3 cellular contexts compared by ENCODE assay signal in genomic region chrX:119288890-119289393, GRCh38.
TF ChIP-seq lines count a peak whose summit lies in the region.

No MANE protein-coding gene starts in this region.

TF ChIP-seq in SK-N-SH, 30 proteins besides CTCF, POLR2A, EP300 and RAD21:
- TF ChIP-seq, protein P1, sequence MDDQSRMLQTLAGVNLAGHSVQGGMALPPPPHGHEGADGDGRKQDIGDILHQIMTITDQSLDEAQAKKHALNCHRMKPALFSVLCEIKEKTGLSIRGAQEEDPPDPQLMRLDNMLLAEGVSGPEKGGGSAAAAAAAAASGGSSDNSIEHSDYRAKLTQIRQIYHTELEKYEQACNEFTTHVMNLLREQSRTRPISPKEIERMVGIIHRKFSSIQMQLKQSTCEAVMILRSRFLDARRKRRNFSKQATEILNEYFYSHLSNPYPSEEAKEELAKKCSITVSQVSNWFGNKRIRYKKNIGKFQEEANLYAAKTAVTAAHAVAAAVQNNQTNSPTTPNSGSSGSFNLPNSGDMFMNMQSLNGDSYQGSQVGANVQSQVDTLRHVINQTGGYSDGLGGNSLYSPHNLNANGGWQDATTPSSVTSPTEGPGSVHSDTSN (IDR thresholded peaks at IDR 0.05): no peak
- TF ChIP-seq JUND (IDR thresholded peaks at IDR 0.05): no peak
- TF ChIP-seq, protein P2, sequence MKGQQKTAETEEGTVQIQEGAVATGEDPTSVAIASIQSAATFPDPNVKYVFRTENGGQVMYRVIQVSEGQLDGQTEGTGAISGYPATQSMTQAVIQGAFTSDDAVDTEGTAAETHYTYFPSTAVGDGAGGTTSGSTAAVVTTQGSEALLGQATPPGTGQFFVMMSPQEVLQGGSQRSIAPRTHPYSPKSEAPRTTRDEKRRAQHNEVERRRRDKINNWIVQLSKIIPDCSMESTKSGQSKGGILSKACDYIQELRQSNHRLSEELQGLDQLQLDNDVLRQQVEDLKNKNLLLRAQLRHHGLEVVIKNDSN (IDR thresholded peaks at IDR 0.05; ENCODE audit: borderline replicate concordance, low read depth): no peak
- no peak for TF ChIP-seq MAX (IDR thresholded peaks at IDR 0.05; ENCODE audit: low read depth)
- no peak for TF ChIP-seq ELF1 (IDR thresholded peaks at IDR 0.05)
- TF ChIP-seq SIN3A (IDR thresholded peaks at IDR 0.05; ENCODE audit: borderline replicate concordance, low read depth, low read length): no peak
- TF ChIP-seq IRF3 (IDR thresholded peaks at IDR 0.05; ENCODE audit: low read depth, low read length): no peak
- no peak for TF ChIP-seq FOXJ3 (CRISPR knock-in tag; IDR thresholded peaks at IDR 0.05)
- TF ChIP-seq NRF1 (IDR thresholded peaks at IDR 0.05; ENCODE audit: low read depth, low read length): no peak
- no peak for TF ChIP-seq TEAD4 (IDR thresholded peaks at IDR 0.05; ENCODE audit: borderline replicate concordance, insufficient read depth)
- no peak for TF ChIP-seq GATA2 (CRISPR knock-in tag; IDR thresholded peaks at IDR 0.05)
- no peak for TF ChIP-seq SMC3 (IDR thresholded peaks at IDR 0.05; ENCODE audit: low read depth, low read length)
- no peak for TF ChIP-seq EZH2phosphoT487 (IDR thresholded peaks at IDR 0.05; ENCODE audit: borderline replicate concordance, low read depth)
- no peak for TF ChIP-seq RXRA (IDR thresholded peaks at IDR 0.05; ENCODE audit: borderline replicate concordance, low read depth)
- TF ChIP-seq NFIC (IDR thresholded peaks at IDR 0.05; ENCODE audit: borderline replicate concordance): no peak
- TF ChIP-seq ZBTB33 (IDR thresholded peaks at IDR 0.05; ENCODE audit: borderline replicate concordance, low read depth): no peak
- TF ChIP-seq TCF12 (IDR thresholded peaks at IDR 0.05): no peak
TF ChIP-seq in SK-N-SH: peak in this region for 0.

TF ChIP-seq in SK-N-SH treated with all-trans-retinoic acid at 6 μM for 48 hours, 23 proteins besides CTCF, POLR2A, EP300 and RAD21:
- no peak for TF ChIP-seq ZNF70 (CRISPR knock-in tag; IDR thresholded peaks at IDR 0.05)
- TF ChIP-seq ZFP3 (CRISPR knock-in tag; IDR thresholded peaks at IDR 0.05): no peak
- no peak for TF ChIP-seq ESRRG (CRISPR knock-in tag; IDR thresholded peaks at IDR 0.05)
- no peak for TF ChIP-seq ZNF8 (CRISPR knock-in tag; IDR thresholded peaks at IDR 0.05)
- no peak for TF ChIP-seq RARB (CRISPR knock-in tag; IDR thresholded peaks at IDR 0.05)
- TF ChIP-seq, protein P3, sequence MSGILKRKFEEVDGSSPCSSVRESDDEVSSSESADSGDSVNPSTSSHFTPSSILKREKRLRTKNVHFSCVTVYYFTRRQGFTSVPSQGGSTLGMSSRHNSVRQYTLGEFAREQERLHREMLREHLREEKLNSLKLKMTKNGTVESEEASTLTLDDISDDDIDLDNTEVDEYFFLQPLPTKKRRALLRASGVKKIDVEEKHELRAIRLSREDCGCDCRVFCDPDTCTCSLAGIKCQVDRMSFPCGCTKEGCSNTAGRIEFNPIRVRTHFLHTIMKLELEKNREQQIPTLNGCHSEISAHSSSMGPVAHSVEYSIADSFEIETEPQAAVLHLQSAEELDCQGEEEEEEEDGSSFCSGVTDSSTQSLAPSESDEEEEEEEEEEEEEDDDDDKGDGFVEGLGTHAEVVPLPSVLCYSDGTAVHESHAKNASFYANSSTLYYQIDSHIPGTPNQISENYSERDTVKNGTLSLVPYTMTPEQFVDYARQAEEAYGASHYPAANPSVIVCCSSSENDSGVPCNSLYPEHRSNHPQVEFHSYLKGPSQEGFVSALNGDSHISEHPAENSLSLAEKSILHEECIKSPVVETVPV (CRISPR knock-in tag; IDR thresholded peaks at IDR 0.05): no peak
- TF ChIP-seq CREB5 (CRISPR knock-in tag; IDR thresholded peaks at IDR 0.05; ENCODE audit: low read depth): no peak
- no peak for TF ChIP-seq ZC3H10 (CRISPR knock-in tag; IDR thresholded peaks at IDR 0.05)
- TF ChIP-seq, protein P4, sequence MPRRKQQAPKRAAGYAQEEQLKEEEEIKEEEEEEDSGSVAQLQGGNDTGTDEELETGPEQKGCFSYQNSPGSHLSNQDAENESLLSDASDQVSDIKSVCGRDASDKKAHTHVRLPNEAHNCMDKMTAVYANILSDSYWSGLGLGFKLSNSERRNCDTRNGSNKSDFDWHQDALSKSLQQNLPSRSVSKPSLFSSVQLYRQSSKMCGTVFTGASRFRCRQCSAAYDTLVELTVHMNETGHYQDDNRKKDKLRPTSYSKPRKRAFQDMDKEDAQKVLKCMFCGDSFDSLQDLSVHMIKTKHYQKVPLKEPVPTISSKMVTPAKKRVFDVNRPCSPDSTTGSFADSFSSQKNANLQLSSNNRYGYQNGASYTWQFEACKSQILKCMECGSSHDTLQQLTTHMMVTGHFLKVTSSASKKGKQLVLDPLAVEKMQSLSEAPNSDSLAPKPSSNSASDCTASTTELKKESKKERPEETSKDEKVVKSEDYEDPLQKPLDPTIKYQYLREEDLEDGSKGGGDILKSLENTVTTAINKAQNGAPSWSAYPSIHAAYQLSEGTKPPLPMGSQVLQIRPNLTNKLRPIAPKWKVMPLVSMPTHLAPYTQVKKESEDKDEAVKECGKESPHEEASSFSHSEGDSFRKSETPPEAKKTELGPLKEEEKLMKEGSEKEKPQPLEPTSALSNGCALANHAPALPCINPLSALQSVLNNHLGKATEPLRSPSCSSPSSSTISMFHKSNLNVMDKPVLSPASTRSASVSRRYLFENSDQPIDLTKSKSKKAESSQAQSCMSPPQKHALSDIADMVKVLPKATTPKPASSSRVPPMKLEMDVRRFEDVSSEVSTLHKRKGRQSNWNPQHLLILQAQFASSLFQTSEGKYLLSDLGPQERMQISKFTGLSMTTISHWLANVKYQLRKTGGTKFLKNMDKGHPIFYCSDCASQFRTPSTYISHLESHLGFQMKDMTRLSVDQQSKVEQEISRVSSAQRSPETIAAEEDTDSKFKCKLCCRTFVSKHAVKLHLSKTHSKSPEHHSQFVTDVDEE (CRISPR knock-in tag; IDR thresholded peaks at IDR 0.05): no peak
- no peak for TF ChIP-seq POU6F1 (CRISPR knock-in tag; IDR thresholded peaks at IDR 0.05; ENCODE audit: borderline replicate concordance, low read depth)
- TF ChIP-seq PPARA (CRISPR knock-in tag; IDR thresholded peaks at IDR 0.05; ENCODE audit: borderline replicate concordance): no peak
- no peak for TF ChIP-seq ARNTL (CRISPR knock-in tag; IDR thresholded peaks at IDR 0.05; ENCODE audit: borderline replicate concordance, low read depth)
- no peak for TF ChIP-seq TOX (CRISPR knock-in tag; IDR thresholded peaks at IDR 0.05; ENCODE audit: borderline replicate concordance)
- no peak for TF ChIP-seq ISL1 (CRISPR knock-in tag; IDR thresholded peaks at IDR 0.05)
- TF ChIP-seq BACH2 (CRISPR knock-in tag; IDR thresholded peaks at IDR 0.05; ENCODE audit: borderline replicate concordance): no peak
- no peak for TF ChIP-seq ZNF565 (CRISPR knock-in tag; conservative IDR thresholded peaks at IDR 0.05; ENCODE audit: low read depth)
- TF ChIP-seq ZFP30 (CRISPR knock-in tag; IDR thresholded peaks at IDR 0.05): no peak
- no peak for TF ChIP-seq CSDC2 (CRISPR knock-in tag; IDR thresholded peaks at IDR 0.05)

TF ChIP-seq in K562, 482 proteins besides CTCF, POLR2A, EP300 and RAD21:
- TF ChIP-seq MCM2 (IDR thresholded peaks at IDR 0.05; ENCODE audit: low read depth) (no peak), ZNF507 (tag; conservative IDR thresholded peaks at IDR 0.05) (no peak), ILF3 (IDR thresholded peaks at IDR 0.05; ENCODE audit: borderline replicate concordance) (no peak), ZNF551 (CRISPR knock-in tag; IDR thresholded peaks at IDR 0.05) (no peak), KLF13 (tag; IDR thresholded peaks at IDR 0.05; ENCODE audit: borderline replicate concordance, low read depth) (no peak), TCF7L2 (IDR thresholded peaks at IDR 0.05; ENCODE audit: low read depth, low read length) (no peak), ZNF316 (IDR thresholded peaks at IDR 0.05) (no peak), ZNF780A (CRISPR knock-in tag; IDR thresholded peaks at IDR 0.05) (no peak), HBP1 (CRISPR knock-in tag; IDR thresholded peaks at IDR 0.05) (no peak), MCM3 (IDR thresholded peaks at IDR 0.05) (no peak), RERE (CRISPR knock-in tag; IDR thresholded peaks at IDR 0.05; ENCODE audit: borderline replicate concordance) (no peak), RBM34 (IDR thresholded peaks at IDR 0.05; ENCODE audit: borderline replicate concordance, insufficient read depth, low read length) (no peak), NCOA1 (IDR thresholded peaks at IDR 0.05; ENCODE audit: low read depth) (no peak), ZBTB43 (CRISPR knock-in tag; IDR thresholded peaks at IDR 0.05) (no peak), ATF3 (IDR thresholded peaks at IDR 0.05) (no peak), ATF3 (CRISPR knock-in tag; conservative IDR thresholded peaks at IDR 0.05) (no peak), NR0B1 (IDR thresholded peaks at IDR 0.05; ENCODE audit: partially characterized antibody) (no peak)
- TF ChIP-seq, protein P5, sequence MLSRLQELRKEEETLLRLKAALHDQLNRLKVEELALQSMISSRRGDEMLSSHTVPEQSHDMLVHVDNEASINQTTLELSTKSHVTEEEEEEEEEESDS (CRISPR knock-in tag; IDR thresholded peaks at IDR 0.05): no peak
- TF ChIP-seq, protein P6, sequence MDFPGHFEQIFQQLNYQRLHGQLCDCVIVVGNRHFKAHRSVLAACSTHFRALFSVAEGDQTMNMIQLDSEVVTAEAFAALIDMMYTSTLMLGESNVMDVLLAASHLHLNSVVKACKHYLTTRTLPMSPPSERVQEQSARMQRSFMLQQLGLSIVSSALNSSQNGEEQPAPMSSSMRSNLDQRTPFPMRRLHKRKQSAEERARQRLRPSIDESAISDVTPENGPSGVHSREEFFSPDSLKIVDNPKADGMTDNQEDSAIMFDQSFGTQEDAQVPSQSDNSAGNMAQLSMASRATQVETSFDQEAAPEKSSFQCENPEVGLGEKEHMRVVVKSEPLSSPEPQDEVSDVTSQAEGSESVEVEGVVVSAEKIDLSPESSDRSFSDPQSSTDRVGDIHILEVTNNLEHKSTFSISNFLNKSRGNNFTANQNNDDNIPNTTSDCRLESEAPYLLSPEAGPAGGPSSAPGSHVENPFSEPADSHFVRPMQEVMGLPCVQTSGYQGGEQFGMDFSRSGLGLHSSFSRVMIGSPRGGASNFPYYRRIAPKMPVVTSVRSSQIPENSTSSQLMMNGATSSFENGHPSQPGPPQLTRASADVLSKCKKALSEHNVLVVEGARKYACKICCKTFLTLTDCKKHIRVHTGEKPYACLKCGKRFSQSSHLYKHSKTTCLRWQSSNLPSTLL (IDR thresholded peaks at IDR 0.05): no peak
